Comparison of ENCODE assay signal across 16 cellular contexts in the genomic region with DNA sequence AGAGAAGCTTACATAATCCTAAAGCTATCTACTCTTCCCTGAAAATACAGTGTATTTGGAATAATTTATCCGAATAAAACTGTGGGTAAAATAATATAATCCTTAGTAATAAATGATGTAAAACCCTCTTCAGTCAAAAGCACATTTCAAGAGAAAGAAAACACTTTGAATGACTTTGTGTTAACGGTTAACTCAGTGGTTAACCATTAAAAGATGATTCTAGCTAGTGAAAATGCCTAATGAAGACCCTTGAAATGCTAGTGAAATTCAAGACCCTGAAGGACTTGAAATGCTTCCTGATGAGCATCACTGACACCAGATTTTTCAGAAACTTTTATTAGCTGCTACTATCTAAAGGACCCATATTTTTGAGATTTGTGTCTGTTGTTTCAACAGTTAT.
"Had no signal": no experiment of that assay in that cellular context is flagged by ENCODE, and none has a peak within 500 bp of the region (broad histone marks: within the 10 kb centered on the region; RNA-seq: fewer than 3 reads in every experiment).

No MANE protein-coding gene starts in this region.

- DNase-seq: erythroblast; foreskin keratinocyte; heart left ventricle; hippocampal formation; left cardiac atrium; naive thymus-derived CD4-positive, alpha-beta T cell; psoas muscle; sigmoid colon; stimulated activated CD4-positive, alpha-beta T cell treated with anti-CD3 and anti-CD28 coated beads, Interleukin-2, amount 100 ng/mL, for 24 hours; stimulated activated CD4-positive, alpha-beta T cell treated with anti-CD3 and anti-CD28 coated beads, Interleukin-4, amount 100 ng/mL, for 4 hours; stimulated activated naive B cell treated with anti-CD40 and anti-IgM and Interleukin-4, amounts not matched to agents 10 μg/mL and 1 μg/mL and 100 μg/mL, for 72 hours; stimulated activated naive CD8-positive, alpha-beta T cell treated with anti-CD3 and anti-CD28 coated beads, Interleukin-15, amount 100 ng/mL, for 72 hours; trophoblast cell had no signal

- H3K4me3 ChIP-seq: heart left ventricle, psoas muscle, sigmoid colon, skin epidermis, thoracic aorta had no signal

- H3K27ac ChIP-seq: foreskin keratinocyte, heart left ventricle, neutrophil, psoas muscle, sigmoid colon, skin epidermis, thoracic aorta had no signal

- H3K9me3 ChIP-seq: heart left ventricle, neutrophil, psoas muscle, sigmoid colon, thoracic aorta had no signal

- ATAC-seq: foreskin keratinocyte; heart left ventricle; left cardiac atrium; naive thymus-derived CD4-positive, alpha-beta T cell; psoas muscle; stimulated activated naive B cell treated with anti-CD40 and anti-IgM and Interleukin-4, amounts not matched to agents 10 μg/mL and 1 μg/mL and 100 μg/mL, for 72 hours; stimulated activated naive CD8-positive, alpha-beta T cell treated with anti-CD3 and anti-CD28 coated beads, Interleukin-15, amount 100 ng/mL, for 72 hours had no signal

- H3K36me3 ChIP-seq: heart left ventricle, neutrophil, sigmoid colon, thoracic aorta had no signal

- H3K4me1 ChIP-seq: foreskin keratinocyte, heart left ventricle, psoas muscle, sigmoid colon had no signal

- H3K27me3 ChIP-seq: foreskin keratinocyte, heart left ventricle, neutrophil, sigmoid colon had no signal
